ENCODE assay signal across 26 cellular contexts in the genomic region with DNA sequence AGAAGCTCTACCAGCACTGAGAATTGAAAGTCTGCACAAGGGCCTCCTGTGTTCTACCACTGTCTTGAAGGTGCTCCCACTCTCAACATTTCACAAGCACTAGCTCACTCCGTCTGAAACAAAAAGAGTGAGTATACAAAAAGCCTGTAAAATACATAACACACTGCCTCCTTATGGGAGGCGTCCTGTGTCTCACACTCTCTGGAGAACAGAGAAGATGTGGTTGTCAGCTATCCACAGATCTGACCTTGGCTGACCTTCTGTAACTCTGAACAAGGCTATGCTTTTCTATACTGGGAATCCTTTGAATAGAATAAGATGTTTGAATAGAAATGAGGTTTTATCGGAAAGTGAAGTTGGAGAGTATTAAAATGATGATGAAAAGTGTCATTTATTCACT.
A peak's percentile ranks its signal among the peaks of the same experiment; 100 is the strongest.
DNase-seq lines count a peak whose midpoint lies in the region; ATAC-seq, FAIRE-seq and TF ChIP-seq lines count a peak whose summit lies in the region.
"Had no signal": no experiment of that assay in that cellular context is flagged by ENCODE, and none has a peak within 500 bp of the region (broad histone marks: within the 10 kb centered on the region; RNA-seq: fewer than 3 reads in every experiment).

No MANE protein-coding gene starts in this region.

- H3K4me2 ChIP-seq in PC-3 (ENCODE audit: low read length): 0 out of 2 replicates have a peak overlapping the region, but pooled peaks have one; percentile 47
- H3K4me2 ChIP-seq in mammary epithelial cell (ENCODE audit: insufficient read depth, low read depth, low read length): no peak overlapping the region
- H3K4me2 ChIP-seq in keratinocyte (ENCODE audit: control insufficient read depth, extremely low read depth, insufficient read depth, low read depth, low read length): no peak overlapping the region
- H3K4me2 ChIP-seq: GM23338 had no signal

- intact Hi-C loops in PC-3 (cut with micrococcal nuclease): loop anchor here (5.0 to 10.0 kb wide), 2 partner anchors 200 to 1437 kb away; no protein-coding TSS in a partner anchor
- intact Hi-C loops in mammary epithelial cell (cut with micrococcal nuclease): no loop called here

- in situ Hi-C loops in mammary epithelial cell (cut with MboI; ENCODE audit: low sequenced_read_pairs in 2 of 2): no loop called here

- TF ChIP-seq POLR2A in Peyer's patch (IDR thresholded peaks at IDR 0.05) (no peak), GM12892 (IDR thresholded peaks at IDR 0.05; ENCODE audit: low read depth, low read length) (no peak)

- ATAC-seq in PC-3: no peak
- ATAC-seq in GM19467 (IDR thresholded peaks at IDR 0.05; ENCODE audit: unreplicated experiment): no peak
- ATAC-seq: GM23338; right cardiac atrium; stimulated activated naive CD8-positive, alpha-beta T cell treated with anti-CD3 and anti-CD28 coated beads, Interleukin-15, Interleukin-2, amounts not matched to agents 100 U/mL and 50 U/mL, for 24 hours had no signal

- H3K27me3 ChIP-seq in PC-3 (ENCODE audit: low read length): no peaks in the 10 kb centered on the region
- H3K27me3 ChIP-seq in mammary epithelial cell (ENCODE audit: insufficient read depth, low read length): no peaks in the 10 kb centered on the region
- no peaks in the 10 kb centered on the region for H3K27me3 ChIP-seq in keratinocyte (ENCODE audit: control insufficient read depth, extremely low read depth, insufficient read depth, low read length)
- H3K27me3 ChIP-seq in Peyer's patch: no peaks in the 10 kb centered on the region
- H3K27me3 ChIP-seq: ascending aorta, thyroid gland had no signal

- 88% methylated on average over 3 of the region's 3 CpGs for WGBS in mammary epithelial cell (ENCODE audit: low coverage, missing lambda C conversion rate)

- peaks cover 10% of the 10 kb centered on the region for H3K27me3 Mint-ChIP-seq in activated T-cell treated with anti-CD3 and anti-CD28 coated beads, Interleukin-2, amount 50 U/mL, for 24 hours
- H3K27me3 Mint-ChIP-seq: B cell had no signal

- peaks cover 3% of the 10 kb centered on the region for H3K9me3 Mint-ChIP-seq in activated T-cell treated with anti-CD3 and anti-CD28 coated beads, Interleukin-2, amount 50 U/mL, for 24 hours
- H3K9me3 Mint-ChIP-seq: activated naive CD4-positive, alpha-beta T cell treated with anti-CD3 and anti-CD28 coated beads, Interleukin-2, amount 10 ng/mL, durations not matched to agents 7 days and 5 days; GM23338; HFFc6 had no signal

- H4K20me1 ChIP-seq in PC-3 (ENCODE audit: low read length) (no peaks in the 10 kb centered on the region), mammary epithelial cell (ENCODE audit: insufficient read depth, low read length) (no peaks in the 10 kb centered on the region), keratinocyte (ENCODE audit: control insufficient read depth, extremely low read depth, insufficient read depth, low read length) (no peaks in the 10 kb centered on the region)

- H3K36me3 ChIP-seq in PC-3 (ENCODE audit: low read depth, low read length) (no peaks in the 10 kb centered on the region), mammary epithelial cell (ENCODE audit: insufficient read depth, low read length) (no peaks in the 10 kb centered on the region), keratinocyte (ENCODE audit: control insufficient read depth in 2 of 2, extremely low read depth in 1 of 2, insufficient read depth in 2 of 2, low read length in 2 of 2) (no peaks in the 10 kb centered on the region), Peyer's patch (no peaks in the 10 kb centered on the region)
- H3K36me3 ChIP-seq: ascending aorta, thyroid gland had no signal

- H3K27ac ChIP-seq in PC-3 (ENCODE audit: low read length) (peak overlapping the region; percentile 93), mammary epithelial cell (ENCODE audit: insufficient read depth, low read depth, low read length) (peak overlapping the region; percentile 95), keratinocyte (ENCODE audit: control insufficient read depth, insufficient read depth, low read length) (peak overlapping the region; percentile 88), Peyer's patch (no peak overlapping the region)
- H3K27ac ChIP-seq: ascending aorta, parathyroid adenoma, thyroid gland had no signal

- H2AFZ ChIP-seq in PC-3 (ENCODE audit: low read length): no peak overlapping the region
- peak overlapping the region; percentile 76 for H2AFZ ChIP-seq in mammary epithelial cell (ENCODE audit: low read depth, low read length)
- no peak overlapping the region for H2AFZ ChIP-seq in keratinocyte (ENCODE audit: control insufficient read depth, low read length)
- H2AFZ ChIP-seq: GM23338, parathyroid adenoma had no signal

- no peaks in the 10 kb centered on the region for H3K9me1 ChIP-seq in keratinocyte (ENCODE audit: control insufficient read depth, extremely low read depth, insufficient read depth, low read length)

- H3K9me2 ChIP-seq in PC-3 (replicated peaks; ENCODE audit: low read length): no peaks in the 10 kb centered on the region

- TF ChIP-seq CTCF in PC-3 (conservative IDR thresholded peaks at IDR 0.05; ENCODE audit: low read depth, low read length): no peak
- TF ChIP-seq CTCF in mammary epithelial cell (conservative IDR thresholded peaks at IDR 0.05 in 1 of 2, IDR thresholded peaks at IDR 0.05 in 1 of 2; ENCODE audit: extremely low read depth in 1 of 2, insufficient read depth in 1 of 2, low read depth in 1 of 2, low read length in 2 of 2): no peak
- TF ChIP-seq CTCF in keratinocyte (optimal IDR thresholded peaks at IDR 0.05 in 1 of 3, IDR thresholded peaks at IDR 0.05 in 1 of 3, conservative IDR thresholded peaks at IDR 0.05 in 1 of 3; ENCODE audit: extremely low read depth in 1 of 3, insufficient read depth in 2 of 3, low read length in 3 of 3): no peak
- no peak for TF ChIP-seq CTCF in Peyer's patch (IDR thresholded peaks at IDR 0.05)

- H3K9ac ChIP-seq in PC-3 (ENCODE audit: low read length): no peak overlapping the region
- no peak overlapping the region for H3K9ac ChIP-seq in mammary epithelial cell (ENCODE audit: insufficient read depth, low read length)
- H3K9ac ChIP-seq in keratinocyte (ENCODE audit: control insufficient read depth, extremely low read depth, insufficient read depth, low read length): no peak overlapping the region
- H3K9ac ChIP-seq: parathyroid adenoma had no signal

- H3K9me3 ChIP-seq in PC-3 (ENCODE audit: low read length): no peaks in the 10 kb centered on the region
- no peaks in the 10 kb centered on the region for H3K9me3 ChIP-seq in mammary epithelial cell (replicated peaks; ENCODE audit: insufficient read depth, low read length)
- H3K9me3 ChIP-seq in keratinocyte (ENCODE audit: control insufficient read depth, low read depth, low read length): no peaks in the 10 kb centered on the region
- no peaks in the 10 kb centered on the region for H3K9me3 ChIP-seq in Peyer's patch
- H3K9me3 ChIP-seq: ascending aorta, thyroid gland had no signal

- H3K36me3 Mint-ChIP-seq in activated T-cell treated with anti-CD3 and anti-CD28 coated beads, Interleukin-2, amount 50 U/mL, for 24 hours (ENCODE audit: low read depth): peaks cover 2% of the 10 kb centered on the region
- H3K36me3 Mint-ChIP-seq: activated naive CD4-positive, alpha-beta T cell treated with anti-CD3 and anti-CD28 coated beads, Interleukin-2, amount 10 ng/mL, durations not matched to agents 7 days and 5 days had no signal

- no peak overlapping the region for H3K4me3 Mint-ChIP-seq in activated T-cell treated with anti-CD3 and anti-CD28 coated beads, Interleukin-2, amount 50 U/mL, for 24 hours
- H3K4me3 Mint-ChIP-seq: activated naive CD4-positive, alpha-beta T cell treated with anti-CD3 and anti-CD28 coated beads, Interleukin-2, amount 10 ng/mL, durations not matched to agents 7 days and 5 days; B cell; GM23338; HFFc6; nephron progenitor cell had no signal

- FAIRE-seq in keratinocyte (lab: Jason Lieb, UNC) (peak; percentile 20), GM12892 (lab: Jason Lieb, UNC) (no peak)
- FAIRE-seq: islet of Langerhans had no signal

- H3K4me3 ChIP-seq in PC-3 (ENCODE audit: low read length) (no peak overlapping the region), mammary epithelial cell (replicated peaks in 1 of 3; ENCODE audit: insufficient read depth in 1 of 3, low read depth in 2 of 3, low read length in 3 of 3) (no peak overlapping the region), keratinocyte (ENCODE audit: control insufficient read depth in 2 of 3, extremely low read depth in 1 of 3, insufficient read depth in 2 of 3, low read depth in 1 of 3, low read length in 3 of 3) (no peak overlapping the region), Peyer's patch (no peak overlapping the region)
- H3K4me3 ChIP-seq: ascending aorta, GM23338, thyroid gland had no signal

- BruUV-seq in PC-3 (replicated peaks; lab: Mats Ljungman, UMichigan) (no TSS peak), mammary epithelial cell (replicated peaks; lab: Mats Ljungman, UMichigan) (no TSS peak)

- H3K4me1 Mint-ChIP-seq in activated T-cell treated with anti-CD3 and anti-CD28 coated beads, Interleukin-2, amount 50 U/mL, for 24 hours (ENCODE audit: low read depth): peaks cover 63% of the 10 kb centered on the region
- H3K4me1 Mint-ChIP-seq: B cell had no signal

- CTCF ChIA-PET in PC-3 (lab: Charles Lee): no interaction called here
- CTCF ChIA-PET in mammary epithelial cell (lab: Charles Lee; ENCODE audit: low non-redundant PET): no interaction called here

- dilution Hi-C loops in mammary epithelial cell (cut with HindIII; ENCODE audit: low sequenced_read_pairs) (no loop called here), keratinocyte (cut with MboI; ENCODE audit: extremely low pct_ligation_motif_present, low sequenced_read_pairs) (no loop called here)

- POLR2A ChIA-PET in PC-3 (lab: Charles Lee; ENCODE audit: unreplicated experiment): no interaction called here

- H3K4me1 ChIP-seq in PC-3 (ENCODE audit: insufficient read depth, low read length): peaks cover 52% of the 10 kb centered on the region
- peaks cover 51% of the 10 kb centered on the region for H3K4me1 ChIP-seq in mammary epithelial cell (ENCODE audit: insufficient read depth, low read length)
- peaks cover 48% of the 10 kb centered on the region for H3K4me1 ChIP-seq in keratinocyte (ENCODE audit: control insufficient read depth, extremely low read depth, insufficient read depth, low read length)
- H3K4me1 ChIP-seq in Peyer's patch: no peaks in the 10 kb centered on the region
- H3K4me1 ChIP-seq: ascending aorta, parathyroid adenoma, thyroid gland had no signal

- H3K79me2 ChIP-seq in PC-3 (ENCODE audit: low read length): no peaks in the 10 kb centered on the region
- H3K79me2 ChIP-seq in mammary epithelial cell (ENCODE audit: insufficient read depth, low read length): no peaks in the 10 kb centered on the region
- no peaks in the 10 kb centered on the region for H3K79me2 ChIP-seq in keratinocyte (ENCODE audit: control insufficient read depth, insufficient read depth, low read length)
- H3K79me2 ChIP-seq: parathyroid adenoma had no signal

- H3K27ac Mint-ChIP-seq in activated T-cell treated with anti-CD3 and anti-CD28 coated beads, Interleukin-2, amount 50 U/mL, for 24 hours: peak overlapping the region; percentile 76
- H3K27ac Mint-ChIP-seq: activated naive CD4-positive, alpha-beta T cell treated with anti-CD3 and anti-CD28 coated beads, Interleukin-2, amount 10 ng/mL, durations not matched to agents 7 days and 5 days; B cell; GM23338; nephron progenitor cell had no signal

- peaks cover 5% of the 10 kb centered on the region for H3F3A ChIP-seq in PC-3 (ENCODE audit: low read length, unreplicated experiment)

- no peak for DNase-seq in activated T-cell treated with anti-CD3 and anti-CD28 coated beads, Interleukin-2, amount 50 U/mL, for 24 hours
- no peak for DNase-seq in activated T-cell treated with anti-CD3 and anti-CD28 coated beads, Interleukin-2, amount 50 U/mL, for 1 hour
- DNase-seq in PC-3 (no peak), mammary epithelial cell (peak; percentile 30), keratinocyte (ENCODE audit: low read depth, low spot score) (no peak), Peyer's patch (no peak), GM12892 (ENCODE audit: insufficient read length) (no peak)
- DNase-seq: activated CD4-positive, alpha-beta T cell treated with anti-CD3 and anti-CD28 coated beads, Interleukin-2, amount 50 U/mL, for 48 hours; activated naive CD4-positive, alpha-beta T cell treated with anti-CD3 and anti-CD28 coated beads, Interleukin-2, amount 10 ng/mL, durations not matched to agents 7 days and 5 days; cerebellar nuclear complex; GDM1; HFFc6; hypothalamus; NCI-H2171; NCI-H524 treated with DMSO at 0.1 percent for 48 hours; nephron progenitor cell; NK-92 treated with Interleukin-12 subunit alpha and Interleukin-12 subunit beta, amount 100 ng/mL, for 24 hours; right cardiac atrium; stimulated activated naive CD8-positive, alpha-beta T cell treated with anti-CD3 and anti-CD28 coated beads, Interleukin-15, Interleukin-2, amounts not matched to agents 100 U/mL and 50 U/mL, for 24 hours; thyroid gland had no signal

Comparison
In these comparisons a context has a peak if more than half of its experiments do, and no peak if none do; other contexts are left out.
1. H3K27ac ChIP-seq: peak in PC-3 (single experiment), mammary epithelial cell (single experiment) and keratinocyte (single experiment); none in Peyer's patch (0 of 4).